Comparison of ENCODE assay signal across 9 cellular contexts in the genomic region with DNA sequence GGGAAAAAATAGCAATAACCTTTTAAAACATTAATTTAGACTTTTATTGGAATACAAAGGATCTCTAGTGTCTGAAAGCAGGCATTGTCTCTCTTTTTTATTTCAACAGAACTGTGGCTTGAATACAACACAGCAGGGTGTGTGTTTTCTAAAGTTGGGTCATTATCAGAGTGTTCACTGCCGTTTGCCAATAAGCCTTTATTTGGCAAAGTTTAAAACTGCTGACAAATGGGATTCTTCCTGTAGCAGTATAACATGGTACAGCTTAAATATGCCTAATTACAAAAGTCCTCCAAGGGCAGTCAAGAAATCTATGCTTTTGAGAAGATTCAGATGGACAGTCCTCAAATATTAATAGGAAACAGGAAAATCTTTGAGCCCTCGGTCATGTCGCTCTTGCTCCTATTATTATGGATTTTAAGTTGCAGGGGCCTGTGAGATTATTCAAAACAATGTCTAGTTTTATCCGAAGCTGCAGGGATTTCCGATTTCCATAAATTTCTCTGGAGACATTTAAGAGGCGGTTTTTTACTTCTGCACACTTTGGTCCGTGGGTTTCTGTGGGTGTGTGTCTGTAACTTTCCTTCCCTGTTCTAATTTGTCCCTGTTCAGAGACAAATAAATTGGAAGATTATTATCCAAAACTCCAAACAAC.
DNase-seq lines count a peak whose midpoint lies in the region; ATAC-seq and TF ChIP-seq lines count a peak whose summit lies in the region.
"Had no signal": no experiment of that assay in that cellular context is flagged by ENCODE, and none has a peak within 500 bp of the region (broad histone marks: within the 10 kb centered on the region; RNA-seq: fewer than 3 reads in every experiment).

No MANE protein-coding gene starts in this region.

- no TSS peak for BruUV-seq in A673 (replicated peaks; lab: Mats Ljungman, UMichigan)
- BruUV-seq in PC-3 (replicated peaks; lab: Mats Ljungman, UMichigan): no TSS peak

- POLR2A ChIA-PET in A673 (lab: Charles Lee; ENCODE audit: low non-redundant PET) (no interaction called here), PC-3 (lab: Charles Lee; ENCODE audit: unreplicated experiment) (interaction anchor here (0.6 to 0.7 kb wide), 2 partner anchors 23 to 87 kb away, joined by 4 to 6 read pairs; no protein-coding TSS in a partner anchor)

- intact Hi-C loops in A673 (cut with micrococcal nuclease; ENCODE audit: unreplicated experiment) (loop anchor here (5.0 kb wide), 1 partner anchor 66 kb away; no protein-coding TSS in a partner anchor), PC-3 (cut with micrococcal nuclease) (loop anchor here (10.0 kb wide), 1 partner anchor 88 kb away; no protein-coding TSS in a partner anchor), esophagus muscularis mucosa (cut with DNase I) (no loop called here), testis (cut with DNase I; ENCODE audit: low total_unique reads) (no loop called here)

- H3K9me3 ChIP-seq in A673 (ENCODE audit: low read depth, low read length, poor library complexity, severe bottlenecking) (no peaks in the 10 kb centered on the region), PC-3 (ENCODE audit: low read length) (no peaks in the 10 kb centered on the region), esophagus muscularis mucosa (no peaks in the 10 kb centered on the region), testis (no peaks in the 10 kb centered on the region)

- H3K27ac ChIP-seq in A673 (ENCODE audit: low read depth, low read length, poor library complexity, severe bottlenecking): peak overlapping the region; percentile 53
- no peak overlapping the region for H3K27ac ChIP-seq in PC-3 (ENCODE audit: low read length)
- peak overlapping the region; percentile 2 to 27 (median 10) for H3K27ac ChIP-seq in esophagus muscularis mucosa (replicated peaks in 1 of 4)
- no peak overlapping the region for H3K27ac ChIP-seq in testis

- H3K79me2 ChIP-seq in PC-3 (ENCODE audit: low read length): no peaks in the 10 kb centered on the region

- TF ChIP-seq EP300 in esophagus muscularis mucosa (IDR thresholded peaks at IDR 0.05): no peak

- H3F3A ChIP-seq in PC-3 (ENCODE audit: low read length, unreplicated experiment): no peaks in the 10 kb centered on the region

- H3K36me3 ChIP-seq in A673 (ENCODE audit: insufficient read depth, low read length, poor library complexity, severe bottlenecking) (no peaks in the 10 kb centered on the region), PC-3 (ENCODE audit: low read depth, low read length) (no peaks in the 10 kb centered on the region), esophagus muscularis mucosa (no peaks in the 10 kb centered on the region), testis (ENCODE audit: low read depth, missing control alignments) (no peaks in the 10 kb centered on the region)

- peak; percentile 92 for DNase-seq in A673 (ENCODE audit: low spot score)
- no peak for DNase-seq in PC-3
- DNase-seq in esophagus muscularis mucosa (ENCODE audit: extremely low spot score): no peak
- DNase-seq in midbrain (lab: John Stamatoyannopoulos, UW): peak; percentile 43
- DNase-seq in HUDEP-2 (lab: John Stamatoyannopoulos, UW; ENCODE audit: unreplicated experiment in 76 of 76): no peak
- DNase-seq in testis: no peak
- DNase-seq in A172 (ENCODE audit: low spot score): no peak
- DNase-seq: activated CD8-positive, alpha-beta memory T cell treated with anti-CD3 and anti-CD28 coated beads, Interleukin-2, amount 50 U/mL, for 4 hours had no signal

- no peaks in the 10 kb centered on the region for H3K9me2 ChIP-seq in PC-3 (replicated peaks; ENCODE audit: low read length)

- peak; percentile 7; the same call in 1 of the 2 replicates for ATAC-seq in PC-3
- ATAC-seq in HG03175 (IDR thresholded peaks at IDR 0.05; ENCODE audit: unreplicated experiment): no peak

- H4K20me1 ChIP-seq in PC-3 (ENCODE audit: low read length): no peaks in the 10 kb centered on the region

- H2AFZ ChIP-seq in PC-3 (ENCODE audit: low read length): no peak overlapping the region

- H3K4me1 ChIP-seq in A673 (ENCODE audit: insufficient read depth, low read length, poor library complexity, severe bottlenecking) (peaks cover 64% of the 10 kb centered on the region), PC-3 (ENCODE audit: insufficient read depth, low read length) (peaks cover 38% of the 10 kb centered on the region), esophagus muscularis mucosa (peaks cover 4 to 37% (median 32%) of the 10 kb centered on the region in 4 donors), testis (no peaks in the 10 kb centered on the region)

- H3K4me3 ChIP-seq in A673 (ENCODE audit: low read depth, low read length, poor library complexity, severe bottlenecking) (peak overlapping the region; percentile 20), PC-3 (ENCODE audit: low read length) (no peak overlapping the region), esophagus muscularis mucosa (no peak overlapping the region), testis (no peak overlapping the region)

- no peak overlapping the region for H3K4me2 ChIP-seq in PC-3 (ENCODE audit: low read length)

- H3K27me3 ChIP-seq in A673 (replicated peaks; ENCODE audit: insufficient read depth, low read depth, low read length, poor library complexity) (no peaks in the 10 kb centered on the region), PC-3 (ENCODE audit: low read length) (no peaks in the 10 kb centered on the region), esophagus muscularis mucosa (no peaks in the 10 kb centered on the region), testis (no peaks in the 10 kb centered on the region)

- H3K9ac ChIP-seq in PC-3 (ENCODE audit: low read length): no peak overlapping the region

- no peak for TF ChIP-seq CTCF in A673 (conservative IDR thresholded peaks at IDR 0.05; ENCODE audit: low read depth, low read length)
- no peak for TF ChIP-seq CTCF in PC-3 (conservative IDR thresholded peaks at IDR 0.05; ENCODE audit: low read depth, low read length)
- no peak for TF ChIP-seq CTCF in esophagus muscularis mucosa (IDR thresholded peaks at IDR 0.05)
- TF ChIP-seq CTCF in testis (IDR thresholded peaks at IDR 0.05): no peak

- TF ChIP-seq POLR2A in esophagus muscularis mucosa (IDR thresholded peaks at IDR 0.05; ENCODE audit: low read depth): no peak
- no peak for TF ChIP-seq POLR2A in testis (IDR thresholded peaks at IDR 0.05)

- CTCF ChIA-PET in A673 (lab: Charles Lee): no interaction called here
- CTCF ChIA-PET in PC-3 (lab: Charles Lee): no interaction called here

- WGBS in esophagus muscularis mucosa: 58% methylated on average over 7 of the region's 7 CpGs
- 48 to 56% methylated on average over 7 of the region's 7 CpGs for WGBS in testis, 2 donors

Comparison
In these comparisons a context has a peak if more than half of its experiments do, and no peak if none do; other contexts are left out.
1. DNase-seq: peak in A673 (single experiment) and midbrain (single experiment); none in PC-3 (single experiment), esophagus muscularis mucosa (single experiment), HUDEP-2 (0 of 76), testis (single experiment) and A172 (single experiment).
2. H3K27ac ChIP-seq: peak in A673 (single experiment) and esophagus muscularis mucosa (4 of 4); none in PC-3 (single experiment) and testis (0 of 2).
3. intact Hi-C loops: an anchor here in A673 (5.0 kb wide) and PC-3 (10.0 kb wide); none called in esophagus muscularis mucosa and testis.